ENCODE assay signal across 16 cellular contexts in genomic region chr1:199046618-199047017, GRCh38.
DNase-seq lines count a peak whose midpoint lies in the region; ATAC-seq and TF ChIP-seq lines count a peak whose summit lies in the region.
"Had no signal": no experiment of that assay in that cellular context is flagged by ENCODE, and none has a peak within 500 bp of the region (broad histone marks: within the 10 kb centered on the region; RNA-seq: fewer than 3 reads in every experiment).

No MANE protein-coding gene starts in this region.

- peak overlapping the region; percentile 49 for H3K4me3 ChIP-seq in Loucy (ENCODE audit: low read length, poor library complexity, severe bottlenecking)
- H3K4me3 ChIP-seq: breast epithelium, SJSA1 had no signal

- H3K4me3 Mint-ChIP-seq in stimulated activated naive CD8-positive, alpha-beta T cell treated with anti-CD3 and anti-CD28 coated beads, Interleukin-15, amount 100 ng/mL, for 72 hours = no peak overlapping the region
- H3K4me3 Mint-ChIP-seq: activated naive CD4-positive, alpha-beta T cell treated with anti-CD3 and anti-CD28 coated beads for 36 hours; neural crest cell had no signal

- H2AFZ ChIP-seq in Loucy (ENCODE audit: low read length) = no peak overlapping the region

- peaks cover 46 to 49% of the 10 kb centered on the region in 2 donors for H3K9me3 Mint-ChIP-seq in stimulated activated naive CD8-positive, alpha-beta T cell treated with anti-CD3 and anti-CD28 coated beads, Interleukin-15, amount 100 ng/mL, for 72 hours

- peak; percentile 77 for TF ChIP-seq CTCF in Loucy (conservative IDR thresholded peaks at IDR 0.05; ENCODE audit: low read length)

- peaks cover 45% of the 10 kb centered on the region for H3K4me1 ChIP-seq in Loucy (ENCODE audit: insufficient read depth, low read length, poor library complexity, severe bottlenecking)
- H3K4me1 ChIP-seq: breast epithelium, SJSA1 had no signal

- no peaks in the 10 kb centered on the region for H3K9me2 ChIP-seq in Loucy (replicated peaks; ENCODE audit: low read depth, low read length)

- H3F3A ChIP-seq in Loucy (ENCODE audit: low read depth) = peaks cover 11% of the 10 kb centered on the region

- ATAC-seq in stimulated activated naive CD8-positive, alpha-beta T cell treated with anti-CD3 and anti-CD28 coated beads, Interleukin-15, amount 100 ng/mL, for 72 hours = peak; percentile 78
- ATAC-seq in stimulated activated naive CD8-positive, alpha-beta T cell treated with anti-CD3 and anti-CD28 coated beads, Interleukin-15, Interleukin-2, amounts not matched to agents 100 U/mL and 50 U/mL, for 24 hours = no peak
- ATAC-seq in GM19035 (IDR thresholded peaks at IDR 0.05; ENCODE audit: unreplicated experiment) = no peak
- ATAC-seq in GM18873 (IDR thresholded peaks at IDR 0.05; ENCODE audit: low FRiP score, unreplicated experiment) = no peak

- peaks cover 50% of the 10 kb centered on the region for H3K79me2 ChIP-seq in Loucy (ENCODE audit: insufficient read depth, low read length)

- H3K36me3 ChIP-seq in Loucy (ENCODE audit: insufficient read depth, low read length) = no peaks in the 10 kb centered on the region; the same call in 1 of the 2 replicates
- H3K36me3 ChIP-seq: breast epithelium, SJSA1 had no signal

- H3K4me2 ChIP-seq in Loucy (ENCODE audit: low read depth, low read length, poor library complexity, severe bottlenecking) = peak overlapping the region; percentile 67

- H3K27ac Mint-ChIP-seq in stimulated activated naive CD8-positive, alpha-beta T cell treated with anti-CD3 and anti-CD28 coated beads, Interleukin-15, amount 100 ng/mL, for 72 hours = no peak overlapping the region
- H3K27ac Mint-ChIP-seq: activated naive CD4-positive, alpha-beta T cell treated with anti-CD3 and anti-CD28 coated beads for 36 hours had no signal

- H4K20me1 ChIP-seq in Loucy (ENCODE audit: insufficient read depth, low read length, poor library complexity, severe bottlenecking) = no peaks in the 10 kb centered on the region

- H3K27me3 ChIP-seq in Loucy (ENCODE audit: insufficient read depth, low read length, poor library complexity, severe bottlenecking) = no peaks in the 10 kb centered on the region
- H3K27me3 ChIP-seq: breast epithelium, SJSA1 had no signal

- DNase-seq in stimulated activated naive CD8-positive, alpha-beta T cell treated with anti-CD3 and anti-CD28 coated beads, Interleukin-15, amount 100 ng/mL, for 72 hours = no peak
- DNase-seq in stimulated activated naive CD8-positive, alpha-beta T cell treated with anti-CD3 and anti-CD28 coated beads, Interleukin-15, Interleukin-2, amounts not matched to agents 100 U/mL and 50 U/mL, for 24 hours = no peak
- DNase-seq in UCSD-AML1 (lab: John Stamatoyannopoulos, UW; ENCODE audit: unreplicated experiment) = peak; percentile 11
- DNase-seq in renal cortical epithelial cell (ENCODE audit: low read depth) = peak; percentile 1
- DNase-seq in NCI-H1417 (lab: John Stamatoyannopoulos, UW) = no peak
- DNase-seq: activated CD4-positive, alpha-beta T cell treated with anti-CD3 and anti-CD28 coated beads for 48 hours; activated naive CD4-positive, alpha-beta T cell treated with anti-CD3 and anti-CD28 coated beads for 36 hours; activated T-cell treated with anti-CD3 and anti-CD28 coated beads for 4 hours; midbrain; T1000 had no signal

- peak overlapping the region; percentile 64 for H3K9ac ChIP-seq in Loucy (ENCODE audit: low read depth, low read length, poor library complexity, severe bottlenecking)

- H3K4me1 Mint-ChIP-seq in stimulated activated naive CD8-positive, alpha-beta T cell treated with anti-CD3 and anti-CD28 coated beads, Interleukin-15, amount 100 ng/mL, for 72 hours = peaks cover 3% of the 10 kb centered on the region
- H3K4me1 Mint-ChIP-seq: neural crest cell had no signal

- no peaks in the 10 kb centered on the region for H3K27me3 Mint-ChIP-seq in stimulated activated naive CD8-positive, alpha-beta T cell treated with anti-CD3 and anti-CD28 coated beads, Interleukin-15, amount 100 ng/mL, for 72 hours

- peaks cover 24% of the 10 kb centered on the region; the same call in 1 of the 2 replicates for H3K9me3 ChIP-seq in Loucy (ENCODE audit: insufficient read depth, low read depth, low read length)
- H3K9me3 ChIP-seq: SJSA1 had no signal

Comparison
In these comparisons a context has a peak if more than half of its experiments do, and no peak if none do; other contexts are left out.
1. DNase-seq: peak in UCSD-AML1 (single experiment) and renal cortical epithelial cell (single experiment); none in stimulated activated naive CD8-positive, alpha-beta T cell treated with anti-CD3 and anti-CD28 coated beads, Interleukin-15, amount 100 ng/mL, for 72 hours (0 of 2), stimulated activated naive CD8-positive, alpha-beta T cell treated with anti-CD3 and anti-CD28 coated beads, Interleukin-15, Interleukin-2, amounts not matched to agents 100 U/mL and 50 U/mL, for 24 hours (single experiment) and NCI-H1417 (0 of 3).